ENCODE assay signal across 8 cellular contexts in genomic region chr10:329361-330099, GRCh38.
A peak's percentile ranks its signal among the peaks of the same experiment; 100 is the strongest.
DNase-seq lines count a peak whose midpoint lies in the region; ATAC-seq and TF ChIP-seq lines count a peak whose summit lies in the region.

No MANE protein-coding gene starts in this region.

- H3K9ac ChIP-seq in HCT116 (ENCODE audit: low read length) (peak overlapping the region; percentile 56), NT2/D1 (ENCODE audit: insufficient read length, low read depth) (peak overlapping the region; percentile 53)

- H3K79me2 ChIP-seq in HCT116 (ENCODE audit: insufficient read depth, low read length): no peaks in the 10 kb centered on the region

- ATAC-seq in HCT116 (peak; percentile 97), Right ventricle myocardium inferior (peak; percentile 93), HG03439 (IDR thresholded peaks at IDR 0.05; ENCODE audit: unreplicated experiment) (no peak), GM21825 (IDR thresholded peaks at IDR 0.05; ENCODE audit: unreplicated experiment) (no peak)

- H3K27me3 Mint-ChIP-seq in activated naive CD8-positive, alpha-beta T cell: no peaks in the 10 kb centered on the region
- no peaks in the 10 kb centered on the region for H3K27me3 Mint-ChIP-seq in osteocyte (ENCODE audit: unreplicated experiment)

- no peaks in the 10 kb centered on the region for H3K9me3 ChIP-seq in HCT116 (ENCODE audit: control insufficient read depth in 1 of 2, insufficient read depth in 1 of 2, low read depth in 1 of 2, low read length in 2 of 2)
- H3K9me3 ChIP-seq in NT2/D1 (ENCODE audit: insufficient read depth, low read length): no peaks in the 10 kb centered on the region

- no peaks in the 10 kb centered on the region for H4K20me1 ChIP-seq in HCT116 (ENCODE audit: insufficient read depth)

- no peaks in the 10 kb centered on the region for H3K27me3 ChIP-seq in HCT116 (ENCODE audit: insufficient read depth, low read length)
- no peaks in the 10 kb centered on the region for H3K27me3 ChIP-seq in NT2/D1 (ENCODE audit: insufficient read depth, insufficient read length)

- H3K27ac ChIP-seq in HCT116 (ENCODE audit: low read depth, low read length): peak overlapping the region; percentile 59

- H3K27ac Mint-ChIP-seq in activated naive CD8-positive, alpha-beta T cell: no peak overlapping the region
- peak overlapping the region; percentile 93 for H3K27ac Mint-ChIP-seq in osteocyte (ENCODE audit: unreplicated experiment)

- peak overlapping the region; percentile 13 for H2AFZ ChIP-seq in HCT116 (ENCODE audit: low read depth, low read length, poor library complexity, severe bottlenecking)

- H3K36me3 Mint-ChIP-seq in activated naive CD8-positive, alpha-beta T cell: peaks cover 4% of the 10 kb centered on the region
- peaks cover 21% of the 10 kb centered on the region for H3K36me3 Mint-ChIP-seq in osteocyte (ENCODE audit: unreplicated experiment)

- H3K36me3 ChIP-seq in HCT116 (ENCODE audit: control insufficient read depth in 1 of 2, insufficient read depth in 2 of 2, low read length in 2 of 2) (no peaks in the 10 kb centered on the region), NT2/D1 (ENCODE audit: insufficient read depth, insufficient read length, low read length) (no peaks in the 10 kb centered on the region)

- H3K4me2 ChIP-seq in HCT116 (ENCODE audit: low read length): peak overlapping the region; percentile 80

- peaks cover 37% of the 10 kb centered on the region for H3K4me1 Mint-ChIP-seq in activated naive CD8-positive, alpha-beta T cell (ENCODE audit: low read depth)
- peaks cover 20% of the 10 kb centered on the region for H3K4me1 Mint-ChIP-seq in osteocyte (ENCODE audit: unreplicated experiment)

- POLR2A ChIA-PET in HCT116 (lab: Charles Lee): no interaction called here

- H3K4me3 ChIP-seq in HCT116 (replicated peaks in 1 of 2; ENCODE audit: low read depth in 1 of 2, low read length in 2 of 2) (peak overlapping the region; percentile 42 to 55), NT2/D1 (ENCODE audit: insufficient read length, low read depth) (no peak overlapping the region)

- no peak for TF ChIP-seq RAD21 in HCT116 (IDR thresholded peaks at IDR 0.05; ENCODE audit: low read depth)

- H3K4me1 ChIP-seq in HCT116 (ENCODE audit: control insufficient read depth in 1 of 2, insufficient read depth in 2 of 2, low read length in 2 of 2) (peaks cover 8 to 24% of the 10 kb centered on the region in 2 experiments), NT2/D1 (ENCODE audit: insufficient read depth, insufficient read length) (no peaks in the 10 kb centered on the region)

- intact Hi-C loops in HCT116 (cut with micrococcal nuclease): no loop called here
- intact Hi-C loops in Right ventricle myocardium inferior (cut with DNase I): no loop called here

- peak overlapping the region; percentile 54 for H3K4me3 Mint-ChIP-seq in activated naive CD8-positive, alpha-beta T cell
- peak overlapping the region; percentile 50 for H3K4me3 Mint-ChIP-seq in osteocyte (ENCODE audit: unreplicated experiment)

- BruUV-seq in HCT116 (replicated peaks; lab: Mats Ljungman, UMichigan): no TSS peak

- TF ChIP-seq POLR2A in HCT116 (IDR thresholded peaks at IDR 0.05; ENCODE audit: borderline replicate concordance, extremely low read depth, insufficient read depth, insufficient read length): no peak

- no peaks in the 10 kb centered on the region for H3K9me2 ChIP-seq in HCT116 (ENCODE audit: insufficient read depth)

- RAD21 ChIA-PET in HCT116 (lab: Charles Lee; ENCODE audit: low non-redundant PET in 1 of 2, low total read pairs in 2 of 2, uncharacterized antibody in 2 of 2, unreplicated experiment in 2 of 2): no interaction called here

- CTCF ChIA-PET in HCT116 (lab: Charles Lee): interaction anchor here (1.1 to 1.4 kb wide), 2 partner anchors 41 to 86 kb away, joined by 4 read pairs; no protein-coding TSS in a partner anchor

- TF ChIP-seq CTCF in HCT116 (IDR thresholded peaks at IDR 0.05 in 2 of 3, conservative IDR thresholded peaks at IDR 0.05 in 1 of 3; ENCODE audit: borderline replicate concordance in 1 of 3, insufficient read depth in 1 of 3, low read depth in 2 of 3, low read length in 2 of 3): 0 out of 6 replicates have a peak, but pooled peaks of 1 of the 3 experiments have one; percentile 11
- TF ChIP-seq CTCF in osteocyte (IDR thresholded peaks at IDR 0.05): peak; percentile 26

- peak; percentile 43 to 55 for DNase-seq in AML-193 (lab: John Stamatoyannopoulos, UW)
- peak; percentile 79 for DNase-seq in HCT116 (ENCODE audit: low read depth, low spot score)
- DNase-seq in NT2/D1 (ENCODE audit: low read depth, low spot score): no peak
- DNase-seq in Right ventricle myocardium inferior (ENCODE audit: missing footprints): peak; percentile 84
- peak; percentile 90 for DNase-seq in osteocyte (ENCODE audit: extremely low spot score, unreplicated experiment)

- H3K9me3 Mint-ChIP-seq in activated naive CD8-positive, alpha-beta T cell (ENCODE audit: low read depth): no peaks in the 10 kb centered on the region
- no peaks in the 10 kb centered on the region for H3K9me3 Mint-ChIP-seq in osteocyte (ENCODE audit: unreplicated experiment)

TF ChIP-seq in HCT116, 20 proteins besides CTCF, POLR2A, EP300 and RAD21:
- TF ChIP-seq, protein P1, sequence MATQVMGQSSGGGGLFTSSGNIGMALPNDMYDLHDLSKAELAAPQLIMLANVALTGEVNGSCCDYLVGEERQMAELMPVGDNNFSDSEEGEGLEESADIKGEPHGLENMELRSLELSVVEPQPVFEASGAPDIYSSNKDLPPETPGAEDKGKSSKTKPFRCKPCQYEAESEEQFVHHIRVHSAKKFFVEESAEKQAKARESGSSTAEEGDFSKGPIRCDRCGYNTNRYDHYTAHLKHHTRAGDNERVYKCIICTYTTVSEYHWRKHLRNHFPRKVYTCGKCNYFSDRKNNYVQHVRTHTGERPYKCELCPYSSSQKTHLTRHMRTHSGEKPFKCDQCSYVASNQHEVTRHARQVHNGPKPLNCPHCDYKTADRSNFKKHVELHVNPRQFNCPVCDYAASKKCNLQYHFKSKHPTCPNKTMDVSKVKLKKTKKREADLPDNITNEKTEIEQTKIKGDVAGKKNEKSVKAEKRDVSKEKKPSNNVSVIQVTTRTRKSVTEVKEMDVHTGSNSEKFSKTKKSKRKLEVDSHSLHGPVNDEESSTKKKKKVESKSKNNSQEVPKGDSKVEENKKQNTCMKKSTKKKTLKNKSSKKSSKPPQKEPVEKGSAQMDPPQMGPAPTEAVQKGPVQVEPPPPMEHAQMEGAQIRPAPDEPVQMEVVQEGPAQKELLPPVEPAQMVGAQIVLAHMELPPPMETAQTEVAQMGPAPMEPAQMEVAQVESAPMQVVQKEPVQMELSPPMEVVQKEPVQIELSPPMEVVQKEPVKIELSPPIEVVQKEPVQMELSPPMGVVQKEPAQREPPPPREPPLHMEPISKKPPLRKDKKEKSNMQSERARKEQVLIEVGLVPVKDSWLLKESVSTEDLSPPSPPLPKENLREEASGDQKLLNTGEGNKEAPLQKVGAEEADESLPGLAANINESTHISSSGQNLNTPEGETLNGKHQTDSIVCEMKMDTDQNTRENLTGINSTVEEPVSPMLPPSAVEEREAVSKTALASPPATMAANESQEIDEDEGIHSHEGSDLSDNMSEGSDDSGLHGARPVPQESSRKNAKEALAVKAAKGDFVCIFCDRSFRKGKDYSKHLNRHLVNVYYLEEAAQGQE (IDR thresholded peaks at IDR 0.05; ENCODE audit: low read depth): no peak
- TF ChIP-seq, protein P2, sequence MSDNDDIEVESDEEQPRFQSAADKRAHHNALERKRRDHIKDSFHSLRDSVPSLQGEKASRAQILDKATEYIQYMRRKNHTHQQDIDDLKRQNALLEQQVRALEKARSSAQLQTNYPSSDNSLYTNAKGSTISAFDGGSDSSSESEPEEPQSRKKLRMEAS (IDR thresholded peaks at IDR 0.05): peak; percentile 53
- no peak for TF ChIP-seq SRF (IDR thresholded peaks at IDR 0.05; ENCODE audit: low read depth)
- TF ChIP-seq, protein P3, sequence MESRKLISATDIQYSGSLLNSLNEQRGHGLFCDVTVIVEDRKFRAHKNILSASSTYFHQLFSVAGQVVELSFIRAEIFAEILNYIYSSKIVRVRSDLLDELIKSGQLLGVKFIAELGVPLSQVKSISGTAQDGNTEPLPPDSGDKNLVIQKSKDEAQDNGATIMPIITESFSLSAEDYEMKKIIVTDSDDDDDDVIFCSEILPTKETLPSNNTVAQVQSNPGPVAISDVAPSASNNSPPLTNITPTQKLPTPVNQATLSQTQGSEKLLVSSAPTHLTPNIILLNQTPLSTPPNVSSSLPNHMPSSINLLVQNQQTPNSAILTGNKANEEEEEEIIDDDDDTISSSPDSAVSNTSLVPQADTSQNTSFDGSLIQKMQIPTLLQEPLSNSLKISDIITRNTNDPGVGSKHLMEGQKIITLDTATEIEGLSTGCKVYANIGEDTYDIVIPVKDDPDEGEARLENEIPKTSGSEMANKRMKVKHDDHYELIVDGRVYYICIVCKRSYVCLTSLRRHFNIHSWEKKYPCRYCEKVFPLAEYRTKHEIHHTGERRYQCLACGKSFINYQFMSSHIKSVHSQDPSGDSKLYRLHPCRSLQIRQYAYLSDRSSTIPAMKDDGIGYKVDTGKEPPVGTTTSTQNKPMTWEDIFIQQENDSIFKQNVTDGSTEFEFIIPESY (IDR thresholded peaks at IDR 0.05; ENCODE audit: extremely low read depth, insufficient replicate concordance, low read length): no peak
- TF ChIP-seq ZFX (IDR thresholded peaks at IDR 0.05): no peak
- TF ChIP-seq ELF1 (IDR thresholded peaks at IDR 0.05; ENCODE audit: borderline replicate concordance, low read depth): peak; percentile 84
- TF ChIP-seq EZH2 (IDR thresholded peaks at IDR 0.05): no peak
- TF ChIP-seq POLR2AphosphoS5 (IDR thresholded peaks at IDR 0.05; ENCODE audit: low read depth, low read length): peak; percentile 53; the same call in 1 of the 2 replicates
- no peak for TF ChIP-seq ZNF274 (IDR thresholded peaks at IDR 0.05; ENCODE audit: low read depth, low read length)
- 0 out of 2 replicates have a peak, but pooled peaks have one; percentile 16 for TF ChIP-seq FOSL1 (IDR thresholded peaks at IDR 0.05; ENCODE audit: low read depth)
- TF ChIP-seq TCF7L2 (IDR thresholded peaks at IDR 0.05; ENCODE audit: borderline replicate concordance, extremely low read depth, insufficient read depth, insufficient read length): no peak
- TF ChIP-seq CEBPB (IDR thresholded peaks at IDR 0.05; ENCODE audit: low read depth): no peak

Comparison
In these comparisons a context has a peak if more than half of its experiments do, and no peak if none do; other contexts are left out.
1. ATAC-seq: peak in HCT116 (single experiment) and Right ventricle myocardium inferior (single experiment); none in HG03439 (single experiment) and GM21825 (single experiment).